Comparison of ENCODE assay signal across 31 cellular contexts in genomic region chr5:2529371-2530100, GRCh38.
"Had no signal": no experiment of that assay in that cellular context is flagged by ENCODE, and none has a peak within 500 bp of the region (broad histone marks: within the 10 kb centered on the region; RNA-seq: fewer than 3 reads in every experiment).

No MANE protein-coding gene starts in this region.

- ATAC-seq: foreskin keratinocyte; heart right ventricle; mucosa of descending colon; right lobe of liver; stimulated activated effector memory CD8-positive, alpha-beta T cell treated with anti-CD3 and anti-CD28 coated beads, Interleukin-12 subunit alpha, Interleukin-12 subunit beta, amount 100 ng/mL, for 72 hours; stimulated activated naive CD8-positive, alpha-beta T cell treated with anti-CD3 and anti-CD28 coated beads, Interleukin-15, Interleukin-2, amounts not matched to agents 100 U/mL and 50 U/mL, for 24 hours had no signal

- H3K9ac ChIP-seq: neural progenitor cell had no signal

- H3K4me1 ChIP-seq: esophagus muscularis mucosa, foreskin keratinocyte, heart right ventricle, neural progenitor cell, right lobe of liver, testis, tibial artery had no signal

- H3K27ac Mint-ChIP-seq: dendritic cell treated with granulocyte-macrophage colony-stimulating factor and Interleukin-4, amounts not matched to agents 40 ng/mL and 50 ng/mL, for 4 days; immature natural killer cell; mesothelial cell of epicardium; naive B cell; natural killer cell treated with Interleukin-12 subunit alpha and Interleukin-12 subunit beta and Interleukin-15 and Interleukin-18, amount 100 ng/mL, for 72 hours; neural progenitor cell; stimulated activated effector memory CD8-positive, alpha-beta T cell treated with anti-CD3 and anti-CD28 coated beads, Interleukin-12 subunit alpha, Interleukin-12 subunit beta, amount 100 ng/mL, for 72 hours; type B pancreatic cell had no signal

- H3K4me1 Mint-ChIP-seq: immature natural killer cell; mesothelial cell of epicardium; naive B cell; stimulated activated effector memory CD8-positive, alpha-beta T cell treated with anti-CD3 and anti-CD28 coated beads, Interleukin-12 subunit alpha, Interleukin-12 subunit beta, amount 100 ng/mL, for 72 hours had no signal

- H3K4me3 ChIP-seq: esophagus muscularis mucosa, heart right ventricle, mucosa of descending colon, neural progenitor cell, right lobe of liver, testis, tibial artery had no signal

- H3K27me3 ChIP-seq: foreskin keratinocyte, neural progenitor cell, right lobe of liver, testis, tibial artery had no signal

- FAIRE-seq: colon, endothelial cell of umbilical vein, small intestine had no signal

- H3K27me3 Mint-ChIP-seq: dendritic cell treated with granulocyte-macrophage colony-stimulating factor and Interleukin-4, amounts not matched to agents 40 ng/mL and 50 ng/mL, for 4 days; naive B cell; natural killer cell treated with Interleukin-12 subunit alpha and Interleukin-12 subunit beta and Interleukin-15 and Interleukin-18, amount 100 ng/mL, for 72 hours had no signal

- DNase-seq: central memory CD4-positive, alpha-beta T cell; effector memory CD4-positive, alpha-beta T cell; foreskin keratinocyte; glutamatergic neuron; heart right ventricle; hippocampal formation; immature natural killer cell; islet precursor cell; mesenchymal stem cell; mucosa of descending colon; naive B cell; nucleus accumbens; retina; right lobe of liver; small intestine; stimulated activated CD4-positive, alpha-beta T cell treated with anti-CD3 and anti-CD28 coated beads, Interleukin-12 subunit alpha, Interleukin-12 subunit beta, amount 100 ng/mL, for 4 hours; stimulated activated CD4-positive, alpha-beta T cell treated with anti-CD3 and anti-CD28 coated beads, Interleukin-1b, Interleukin-23, amount 100 ng/mL, for 48 hours; stimulated activated CD4-positive, alpha-beta T cell treated with anti-CD3 and anti-CD28 coated beads, Interleukin-4, amount 100 ng/mL, for 1 hour; stimulated activated naive CD8-positive, alpha-beta T cell treated with anti-CD3 and anti-CD28 coated beads, Interleukin-15, Interleukin-2, amounts not matched to agents 100 U/mL and 50 U/mL, for 24 hours; substantia nigra; testis; tibial artery had no signal

- H3K27ac ChIP-seq: esophagus muscularis mucosa, foreskin keratinocyte, heart right ventricle, neural progenitor cell, right lobe of liver, testis, tibial artery had no signal

- H3K4me2 ChIP-seq: neural progenitor cell had no signal

- H3K36me3 Mint-ChIP-seq: immature natural killer cell; mesothelial cell of epicardium; naive B cell; natural killer cell treated with Interleukin-12 subunit alpha and Interleukin-12 subunit beta and Interleukin-15 and Interleukin-18, amount 100 ng/mL, for 72 hours; stimulated activated effector memory CD8-positive, alpha-beta T cell treated with anti-CD3 and anti-CD28 coated beads, Interleukin-12 subunit alpha, Interleukin-12 subunit beta, amount 100 ng/mL, for 72 hours; type B pancreatic cell had no signal

- H3K4me3 Mint-ChIP-seq: dendritic cell treated with granulocyte-macrophage colony-stimulating factor and Interleukin-4, amounts not matched to agents 40 ng/mL and 50 ng/mL, for 4 days; immature natural killer cell; mesothelial cell of epicardium; naive B cell; natural killer cell treated with Interleukin-12 subunit alpha and Interleukin-12 subunit beta and Interleukin-15 and Interleukin-18, amount 100 ng/mL, for 72 hours; neural progenitor cell; stimulated activated effector memory CD8-positive, alpha-beta T cell treated with anti-CD3 and anti-CD28 coated beads, Interleukin-12 subunit alpha, Interleukin-12 subunit beta, amount 100 ng/mL, for 72 hours; type B pancreatic cell had no signal

- H3K9me3 ChIP-seq: right lobe of liver, testis had no signal

- H3K36me3 ChIP-seq: esophagus muscularis mucosa, heart right ventricle, neural progenitor cell, right lobe of liver, tibial artery had no signal
